In genomic region chr3:195394024-195394423, GRCh38 we compare ENCODE assay signal across 11 cellular contexts. TPM values are rescaled to one million over a fixed set of nuclear protein-coding genes. Genes with fewer than 3 reads are reported as not detected.
DNase-seq lines count a peak whose midpoint lies in the region; ATAC-seq and TF ChIP-seq lines count a peak whose summit lies in the region.
"Had no signal": no experiment of that assay in that cellular context is flagged by ENCODE, and none has a peak within 500 bp of the region (broad histone marks: within the 10 kb centered on the region; RNA-seq: fewer than 3 reads in every experiment).

No MANE protein-coding gene starts in this region.

- peaks cover 95% of the 10 kb centered on the region for H3K79me2 ChIP-seq in Karpas-422 (ENCODE audit: low read length)

- H3K4me1 ChIP-seq in Karpas-422 (ENCODE audit: low read length), result peaks cover 85% of the 10 kb centered on the region

- H3K27me3 ChIP-seq in Karpas-422 (ENCODE audit: low read length), result no peaks in the 10 kb centered on the region
- H3K27me3 ChIP-seq: testis had no signal

- H3K9me2 ChIP-seq in Karpas-422 (replicated peaks; ENCODE audit: insufficient read depth, low read length), result no peaks in the 10 kb centered on the region

- peak overlapping the region; percentile 83 for H3K4me2 ChIP-seq in Karpas-422 (ENCODE audit: low read depth, low read length, poor library complexity, severe bottlenecking)

- 0 out of 2 replicates have a peak overlapping the region, but pooled peaks have one; percentile 9 for H2AFZ ChIP-seq in Karpas-422 (ENCODE audit: low read length)

- no peaks in the 10 kb centered on the region for H4K20me1 ChIP-seq in Karpas-422 (ENCODE audit: insufficient read depth, low read depth, low read length)

- H3K4me3 ChIP-seq in GM12864 (ENCODE audit: low read depth, low read length) (peak overlapping the region; percentile 27), Karpas-422 (ENCODE audit: low read length) (peak overlapping the region; percentile 54)
- H3K4me3 ChIP-seq: testis had no signal

- TF ChIP-seq CTCF in GM12864 (IDR thresholded peaks at IDR 0.05; ENCODE audit: low read depth, low read length, missing control alignments), result no peak

- DNase-seq in GM12864 (ENCODE audit: low read depth) (peak; percentile 58), Karpas-422 (peak; percentile 86), NCI-H524 (lab: John Stamatoyannopoulos, UW) (no peak), NCI-H510A treated with DMSO at 0.1 percent for 48 hours (lab: John Stamatoyannopoulos, UW) (no peak), globus pallidus (ENCODE audit: low spot score) (no peak)
- DNase-seq: EL, NCI-H1694, testis had no signal

- H3K36me3 ChIP-seq in Karpas-422 (ENCODE audit: insufficient read depth, low read length), result peaks cover 7% of the 10 kb centered on the region

- H3K27ac ChIP-seq in Karpas-422 (ENCODE audit: low read length), result peak overlapping the region; percentile 93
- H3K27ac ChIP-seq: testis had no signal

- H3K9ac ChIP-seq in Karpas-422 (ENCODE audit: low read length), result peak overlapping the region; percentile 62

- ATAC-seq in GM19397 (IDR thresholded peaks at IDR 0.05; ENCODE audit: unreplicated experiment) (peak; percentile 63), HG02870 (IDR thresholded peaks at IDR 0.05; ENCODE audit: unreplicated experiment) (peak; percentile 79), GM21447 (IDR thresholded peaks at IDR 0.05; ENCODE audit: unreplicated experiment) (no peak)

- H3K9me3 ChIP-seq in Karpas-422 (ENCODE audit: low read length), result no peaks in the 10 kb centered on the region
- H3K9me3 ChIP-seq: testis had no signal

RNA-seq across cellular contexts. Expression of gene ACAP2, which starts 48.8 kb away (rescaled TPM):
- total RNA-seq in Karpas-422 (2014; rRNA removed; shearing (Covaris generic); ENCODE audit: low replicate concordance), result 188 and 260 TPM in 2 replicates

Comparison
In these comparisons a context has a peak if more than half of its experiments do, and no peak if none do; other contexts are left out.
1. DNase-seq: peak in GM12864 (single experiment) and Karpas-422 (single experiment); none in NCI-H524 (0 of 2), NCI-H510A treated with DMSO at 0.1 percent for 48 hours (single experiment) and globus pallidus (single experiment).